ENCODE assay signal across 8 cellular contexts in genomic region chr6:149565539-149566371, GRCh38. TPM values are rescaled to one million over a fixed set of nuclear protein-coding genes. Genes with fewer than 3 reads are reported as not detected.
DNase-seq lines count a peak whose midpoint lies in the region; ATAC-seq and TF ChIP-seq lines count a peak whose summit lies in the region.

No MANE protein-coding gene starts in this region.

- peak; percentile 67 for DNase-seq in NCI-H524 treated with DMSO at 0.1 percent for 48 hours (lab: John Stamatoyannopoulos, UW)
- DNase-seq in activated CD4-positive, alpha-beta T cell treated with anti-CD3 and anti-CD28 coated beads, Interleukin-2, amount 10 ng/mL, durations not matched to agents 24 days and 14 days = peak; percentile 100
- peak; percentile 94 for DNase-seq in coronary artery (ENCODE audit: low spot score)
- peak; percentile 98 for DNase-seq in left kidney (ENCODE audit: low read depth, low spot score)
- DNase-seq in stimulated activated CD4-positive, alpha-beta T cell treated with anti-CD3 and anti-CD28 coated beads, Interleukin-1b, Interleukin-23, amount 100 ng/mL, for 4 hours (ENCODE audit: low read depth in 2 of 2) = peak; percentile 94

- H3K9me3 Mint-ChIP-seq in activated CD4-positive, alpha-beta T cell treated with anti-CD3 and anti-CD28 coated beads, Interleukin-2, amount 10 ng/mL, durations not matched to agents 24 days and 14 days = no peaks in the 10 kb centered on the region

- H3K4me1 Mint-ChIP-seq in activated CD4-positive, alpha-beta T cell treated with anti-CD3 and anti-CD28 coated beads, Interleukin-2, amount 10 ng/mL, durations not matched to agents 24 days and 14 days = peaks cover 11% of the 10 kb centered on the region

- no peak for TF ChIP-seq CTCF in coronary artery (IDR thresholded peaks at IDR 0.05)

- peak overlapping the region; percentile 94; the same call in 1 of the 2 replicates for H3K9ac ChIP-seq in BLaER1

- intact Hi-C loops in activated CD4-positive, alpha-beta T cell treated with anti-CD3 and anti-CD28 coated beads, Interleukin-2, amount 10 ng/mL, durations not matched to agents 24 days and 14 days (cut with micrococcal nuclease) = loop anchor here (1.0 to 5.0 kb wide), 8 partner anchors 19 to 808 kb away; partner anchors contain the start of genes KATNA1, LRP11, PCMT1 and PPIL4

- peaks cover 38% of the 10 kb centered on the region for H4K20me1 ChIP-seq in BLaER1

- H3K27me3 Mint-ChIP-seq in activated CD4-positive, alpha-beta T cell treated with anti-CD3 and anti-CD28 coated beads, Interleukin-2, amount 10 ng/mL, durations not matched to agents 24 days and 14 days = peaks cover 4% of the 10 kb centered on the region

- H3K9me3 ChIP-seq in BLaER1 = no peaks in the 10 kb centered on the region

- peaks cover 21% of the 10 kb centered on the region for H3K4me1 ChIP-seq in BLaER1

- H3K27me3 ChIP-seq in BLaER1 = no peaks in the 10 kb centered on the region

- peak overlapping the region; percentile 94 for H3K4me3 Mint-ChIP-seq in activated CD4-positive, alpha-beta T cell treated with anti-CD3 and anti-CD28 coated beads, Interleukin-2, amount 10 ng/mL, durations not matched to agents 24 days and 14 days

- peak overlapping the region; percentile 99 for H3K4me3 ChIP-seq in BLaER1
- peak overlapping the region; percentile 98 for H3K4me3 ChIP-seq in coronary artery

- no peaks in the 10 kb centered on the region for H3K36me3 ChIP-seq in BLaER1

- peak overlapping the region; percentile 91 for H3K27ac Mint-ChIP-seq in activated CD4-positive, alpha-beta T cell treated with anti-CD3 and anti-CD28 coated beads, Interleukin-2, amount 10 ng/mL, durations not matched to agents 24 days and 14 days

- H3K4me2 ChIP-seq in BLaER1 = peak overlapping the region; percentile 84

- H3K27ac ChIP-seq in BLaER1 = peak overlapping the region; percentile 87; the same call in 1 of the 2 replicates
- H3K27ac ChIP-seq in coronary artery = peak overlapping the region; percentile 90 to 96

- no peaks in the 10 kb centered on the region for H3K36me3 Mint-ChIP-seq in activated CD4-positive, alpha-beta T cell treated with anti-CD3 and anti-CD28 coated beads, Interleukin-2, amount 10 ng/mL, durations not matched to agents 24 days and 14 days (ENCODE audit: low read depth)

- ATAC-seq in GM19328 (IDR thresholded peaks at IDR 0.05; ENCODE audit: unreplicated experiment) (peak; percentile 84), HG03460 (IDR thresholded peaks at IDR 0.05; ENCODE audit: unreplicated experiment) (peak; percentile 77)

RNA-seq across cellular contexts. Expression of gene GINM1, which starts 0.4 kb away (rescaled TPM):
- total RNA-seq in activated CD4-positive, alpha-beta T cell treated with anti-CD3 and anti-CD28 coated beads, Interleukin-2, amount 10 ng/mL, durations not matched to agents 24 days and 14 days = 18.0 and 19.9 TPM in 2 replicates

RNA-seq across cellular contexts. Expression of gene PPIL4, which starts 19.9 kb away (rescaled TPM):
- total RNA-seq in activated CD4-positive, alpha-beta T cell treated with anti-CD3 and anti-CD28 coated beads, Interleukin-2, amount 10 ng/mL, durations not matched to agents 24 days and 14 days = 24.2 and 28.4 TPM in 2 replicates

Comparison
In these comparisons a context has a peak if more than half of its experiments do, and no peak if none do; other contexts are left out.
1. Peak in every context shown above with its lines: DNase-seq, ATAC-seq, H3K4me3 ChIP-seq and H3K27ac ChIP-seq.